In genomic region chr12:114240288-114240687, GRCh38 we compare ENCODE assay signal across 28 cellular contexts.
"Had no signal": no experiment of that assay in that cellular context is flagged by ENCODE, and none has a peak within 500 bp of the region (broad histone marks: within the 10 kb centered on the region; RNA-seq: fewer than 3 reads in every experiment).

No MANE protein-coding gene starts in this region.

- H3K27me3 ChIP-seq: neural progenitor cell, right lobe of liver, tibial nerve, upper lobe of left lung had no signal

- H3K9ac ChIP-seq: neural progenitor cell had no signal

- H3K4me1 ChIP-seq: gastrocnemius medialis, prostate gland, right lobe of liver, tibial nerve, upper lobe of left lung had no signal

- H3K4me3 ChIP-seq: gastrocnemius medialis, lung, mucosa of descending colon, neural progenitor cell, prostate gland, right lobe of liver, thoracic aorta, tibial nerve, upper lobe of left lung had no signal

- DNase-seq: cerebellar nuclear complex; cortex of kidney; foreskin fibroblast; gastrocnemius medialis; head of caudate nucleus; hypothalamus; immature natural killer cell; islet precursor cell; kidney glomerular epithelial cell; left colon; mucosa of descending colon; naive B cell; nucleus accumbens; right lobe of liver; small intestine; stimulated activated CD4-positive, alpha-beta T cell treated with anti-CD3 and anti-CD28 coated beads, Interleukin-15, amount 100 ng/mL, for 24 hours; stimulated activated CD4-positive, alpha-beta T cell treated with anti-CD3 and anti-CD28 coated beads, Interleukin-2, amount 100 ng/mL, for 48 hours; stimulated activated naive B cell treated with anti-CD40 and anti-IgM and Interleukin-4, amounts not matched to agents 10 μg/mL and 1 μg/mL and 100 μg/mL, for 72 hours had no signal

- FAIRE-seq: small intestine, urothelium cell line had no signal

- H3K27ac ChIP-seq: epithelial cell of prostate, gastrocnemius medialis, neural progenitor cell, prostate gland, right lobe of liver, thoracic aorta, tibial nerve, upper lobe of left lung had no signal

- H2AFZ ChIP-seq: neural progenitor cell had no signal

- H3K4me2 ChIP-seq: neural progenitor cell had no signal

- H3K9me3 ChIP-seq: gastrocnemius medialis, mucosa of descending colon, prostate gland, right lobe of liver, thoracic aorta, upper lobe of left lung had no signal

- ATAC-seq: esophagus mucosa; gastrocnemius medialis; left colon; mucosa of descending colon; natural killer cell treated with Interleukin-12 subunit alpha and Interleukin-12 subunit beta and Interleukin-15 and Interleukin-18, amount 100 ng/mL, for 72 hours; right lobe of liver; stimulated activated naive B cell treated with anti-CD40 and anti-IgM and Interleukin-4, amounts not matched to agents 10 μg/mL and 1 μg/mL and 100 μg/mL, for 72 hours had no signal

- H3K36me3 ChIP-seq: gastrocnemius medialis, neural progenitor cell, prostate gland, right lobe of liver, thoracic aorta, tibial nerve, upper lobe of left lung had no signal
